Comparison of ENCODE assay signal across 29 cellular contexts in the genomic region with DNA sequence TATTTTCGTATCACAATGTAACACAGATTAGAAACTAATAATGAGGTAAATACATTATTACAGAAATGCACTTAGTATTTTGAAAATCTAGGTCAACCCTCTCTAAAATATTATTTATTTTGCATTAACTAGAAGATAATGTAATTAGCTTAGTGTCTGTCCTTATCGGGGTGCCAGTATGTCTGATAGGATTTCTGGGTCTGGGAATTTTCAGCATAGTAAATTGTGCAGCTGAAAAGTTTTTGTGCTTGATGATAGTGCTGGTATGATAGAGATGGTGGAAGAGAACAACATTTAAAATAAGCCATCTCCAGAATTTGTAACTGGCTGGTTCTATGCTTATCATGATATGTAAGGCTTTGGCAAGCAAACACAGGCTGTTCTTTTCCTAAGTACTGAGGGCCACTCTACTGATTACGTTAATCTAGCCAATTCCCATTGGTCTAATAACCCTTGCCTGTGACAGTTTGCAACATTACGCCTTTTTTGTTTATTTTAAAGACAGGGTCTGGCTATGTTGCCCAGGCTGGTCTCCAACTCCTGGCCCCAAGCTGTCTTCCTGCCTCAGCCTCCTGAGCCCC.
"Had no signal": no experiment of that assay in that cellular context is flagged by ENCODE, and none has a peak within 500 bp of the region (broad histone marks: within the 10 kb centered on the region; RNA-seq: fewer than 3 reads in every experiment).

No MANE protein-coding gene starts in this region.

- H3K27me3 Mint-ChIP-seq: activated B cell treated with CpG ODN at 0.5 μM for 24 hours; activated CD8-positive, alpha-beta T cell treated with anti-CD3 and anti-CD28 coated beads for 36 hours; activated naive CD8-positive, alpha-beta T cell; activated T-helper 17 cell treated with anti-CD3 and anti-CD28 coated beads, Interleukin-2, amount 50 U/mL, for 72 hours; dendritic cell treated with granulocyte-macrophage colony-stimulating factor and Interleukin-4, amounts not matched to agents 40 ng/mL and 50 ng/mL, for 4 days; T-helper 17 cell had no signal

- H3K9me3 Mint-ChIP-seq: activated T-helper 17 cell treated with anti-CD3 and anti-CD28 coated beads, Interleukin-2, amount 50 U/mL, for 72 hours; dendritic cell treated with granulocyte-macrophage colony-stimulating factor and Interleukin-4, amounts not matched to agents 40 ng/mL and 50 ng/mL, for 4 days; T-helper 2 cell treated with Interferon-gamma antibody and Interleukin-4, amounts not matched to agents 5 μg/mL and 100 μg/mL, for 36 hours had no signal

- H3K4me3 ChIP-seq: coronary artery, dorsolateral prefrontal cortex had no signal

- H3K27ac Mint-ChIP-seq: activated B cell treated with CpG ODN at 0.5 μM for 24 hours; activated CD8-positive, alpha-beta T cell treated with anti-CD3 and anti-CD28 coated beads for 36 hours; activated naive CD8-positive, alpha-beta T cell; activated T-helper 17 cell treated with anti-CD3 and anti-CD28 coated beads, Interleukin-2, amount 50 U/mL, for 72 hours; dendritic cell treated with granulocyte-macrophage colony-stimulating factor and Interleukin-4, amounts not matched to agents 40 ng/mL and 50 ng/mL, for 4 days; endodermal cell; T-helper 17 cell; T-helper 2 cell treated with Interferon-gamma antibody and Interleukin-4, amounts not matched to agents 5 μg/mL and 100 μg/mL, for 36 hours had no signal

- H3K4me3 Mint-ChIP-seq: activated B cell treated with CpG ODN at 0.5 μM for 24 hours; activated CD8-positive, alpha-beta T cell treated with anti-CD3 and anti-CD28 coated beads for 36 hours; activated naive CD8-positive, alpha-beta T cell; activated T-cell treated with anti-CD3 and anti-CD28 coated beads, Interleukin-2, amount 50 U/mL, for 4 hours; activated T-helper 17 cell treated with anti-CD3 and anti-CD28 coated beads, Interleukin-2, amount 50 U/mL, for 72 hours; dendritic cell treated with granulocyte-macrophage colony-stimulating factor and Interleukin-4, amounts not matched to agents 40 ng/mL and 50 ng/mL, for 4 days; endodermal cell; T-helper 17 cell; T-helper 2 cell treated with Interferon-gamma antibody and Interleukin-4, amounts not matched to agents 5 μg/mL and 100 μg/mL, for 36 hours had no signal

- H3K27me3 ChIP-seq: brain microvascular endothelial cell, dorsolateral prefrontal cortex had no signal

- H3K4me1 Mint-ChIP-seq: activated B cell treated with CpG ODN at 0.5 μM for 24 hours; activated T-helper 17 cell treated with anti-CD3 and anti-CD28 coated beads, Interleukin-2, amount 50 U/mL, for 72 hours; endodermal cell; T-helper 17 cell had no signal

- DNase-seq: activated B cell treated with CpG ODN at 0.5 μM for 24 hours; activated CD4-positive, alpha-beta T cell treated with anti-CD3 and anti-CD28 coated beads for 48 hours; activated CD4-positive, alpha-beta T cell treated with anti-CD3 and anti-CD28 coated beads, Interleukin-2, amount 50 U/mL, for 1 hour; activated CD4-positive, alpha-beta T cell treated with anti-CD3 and anti-CD28 coated beads, Interleukin-2, amount 50 U/mL, for 48 hours; activated CD8-positive, alpha-beta memory T cell treated with anti-CD3 and anti-CD28 coated beads for 24 hours; activated CD8-positive, alpha-beta T cell treated with anti-CD3 and anti-CD28 coated beads for 36 hours; activated effector memory CD4-positive, alpha-beta T cell treated with Interleukin-2 at 50 U/mL for 16 hours; activated gamma-delta T cell treated with Interleukin-2 at 50 U/mL for 16 hours; activated naive CD4-positive, alpha-beta T cell treated with anti-CD3 and anti-CD28 coated beads, Interleukin-2, amount 50 U/mL, for 16 hours; activated naive CD4-positive, alpha-beta T cell treated with Interleukin-2 at 50 U/mL for 16 hours; activated T-cell treated with anti-CD3 and anti-CD28 coated beads, Interleukin-2, amount 50 U/mL, for 4 hours; amniotic stem cell; anterior cingulate cortex; brain microvascular endothelial cell; caudate nucleus; dorsolateral prefrontal cortex; effector memory CD4-positive, alpha-beta T cell; endodermal cell; foreskin fibroblast; head of caudate nucleus; T-helper 1 cell; T-helper 17 cell; T1000; WERI-Rb-1 had no signal

- H3K27ac ChIP-seq: brain microvascular endothelial cell, coronary artery, dorsolateral prefrontal cortex, WERI-Rb-1 had no signal
